ENCODE assay signal across 8 cellular contexts in the genomic region with DNA sequence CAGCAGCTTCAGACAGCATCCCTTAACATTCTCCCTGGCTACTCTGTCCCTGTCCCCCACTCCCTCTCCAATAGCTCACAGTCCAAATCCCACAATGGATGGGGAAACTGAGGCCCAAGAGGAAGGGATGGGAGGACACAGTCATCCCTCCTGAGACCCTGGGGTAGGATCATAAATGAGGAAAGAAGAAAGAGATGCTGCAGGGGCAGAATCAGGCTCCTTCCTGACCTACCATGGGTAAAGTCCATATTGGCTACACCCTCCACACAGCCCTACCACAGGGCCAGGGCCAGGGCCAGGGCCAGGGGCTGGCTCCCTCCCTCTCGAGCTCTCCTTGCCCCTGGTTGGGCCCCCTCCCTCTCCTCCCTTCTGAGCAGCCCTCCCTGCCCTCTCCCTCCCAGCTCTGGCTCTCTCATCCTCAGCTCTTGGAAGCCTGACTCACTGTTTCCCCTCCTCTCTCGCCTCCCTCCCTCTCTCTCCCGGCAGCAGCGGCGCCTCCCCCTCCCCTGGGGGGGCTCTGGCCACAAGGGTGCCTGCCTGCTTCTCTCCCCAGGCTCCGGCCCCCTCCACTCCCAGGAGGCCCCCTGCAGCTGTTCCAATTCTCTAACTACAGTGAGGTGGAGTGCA. TPM values are rescaled to one million over a fixed set of nuclear protein-coding genes. Genes with fewer than 3 reads are reported as not detected.
DNase-seq lines count a peak whose midpoint lies in the region; ATAC-seq and TF ChIP-seq lines count a peak whose summit lies in the region.

No MANE protein-coding gene starts in this region.

- peaks cover 5% of the 10 kb centered on the region for H3K27me3 Mint-ChIP-seq in activated CD4-positive, alpha-beta T cell treated with anti-CD3 and anti-CD28 coated beads, Interleukin-2, amount 10 ng/mL, durations not matched to agents 7 days and 5 days
- no peaks in the 10 kb centered on the region for H3K27me3 Mint-ChIP-seq in nephron (ENCODE audit: low read depth)

- 7 to 15% methylated on average over 5 to 6 of the region's 6 CpGs for WGBS in transverse colon (ENCODE audit: low coverage in 1 of 2), 2 donors

- ATAC-seq in HG02852 (IDR thresholded peaks at IDR 0.05; ENCODE audit: unreplicated experiment): no peak

- no peaks in the 10 kb centered on the region for H3K9me3 ChIP-seq in transverse colon

- H3K27me3 ChIP-seq in transverse colon: no peaks in the 10 kb centered on the region

- H3K4me1 Mint-ChIP-seq in activated CD4-positive, alpha-beta T cell treated with anti-CD3 and anti-CD28 coated beads, Interleukin-2, amount 10 ng/mL, durations not matched to agents 7 days and 5 days: peaks cover 33% of the 10 kb centered on the region
- H3K4me1 Mint-ChIP-seq in nephron: peaks cover 33% of the 10 kb centered on the region

- H3K27ac Mint-ChIP-seq in activated CD4-positive, alpha-beta T cell treated with anti-CD3 and anti-CD28 coated beads, Interleukin-2, amount 10 ng/mL, durations not matched to agents 7 days and 5 days: no peak overlapping the region
- H3K27ac Mint-ChIP-seq in nephron: no peak overlapping the region

- no peak for TF ChIP-seq POLR2A in transverse colon (IDR thresholded peaks at IDR 0.05)

- H3K36me3 Mint-ChIP-seq in activated CD4-positive, alpha-beta T cell treated with anti-CD3 and anti-CD28 coated beads, Interleukin-2, amount 10 ng/mL, durations not matched to agents 7 days and 5 days (ENCODE audit: low read depth): no peaks in the 10 kb centered on the region
- H3K36me3 Mint-ChIP-seq in nephron (ENCODE audit: low read depth): no peaks in the 10 kb centered on the region

- H3K4me1 ChIP-seq in transverse colon: peaks cover 39 to 77% (median 59%) of the 10 kb centered on the region in 4 donors

- POLR2A ChIA-PET in activated CD4-positive, alpha-beta T cell treated with anti-CD3 and anti-CD28 coated beads, Interleukin-2, amount 10 ng/mL, durations not matched to agents 7 days and 5 days (lab: Charles Lee): no interaction called here

- intact Hi-C loops in transverse colon (cut with DNase I; ENCODE audit: low total_unique reads): no loop called here

- CTCF ChIA-PET in activated CD4-positive, alpha-beta T cell treated with anti-CD3 and anti-CD28 coated beads, Interleukin-2, amount 10 ng/mL, durations not matched to agents 7 days and 5 days (lab: Charles Lee): interaction anchor here (0.6 to 1.6 kb wide), 7 partner anchors 9 to 266 kb away, joined by 3 to 4 read pairs (median 3); no protein-coding TSS in a partner anchor

- no peak overlapping the region for H3K4me3 Mint-ChIP-seq in activated CD4-positive, alpha-beta T cell treated with anti-CD3 and anti-CD28 coated beads, Interleukin-2, amount 10 ng/mL, durations not matched to agents 7 days and 5 days
- peak overlapping the region; percentile 76 to 96 (median 81) for H3K4me3 Mint-ChIP-seq in nephron

- in situ Hi-C loops in transverse colon (cut with MboI; ENCODE audit: low pct_ligation_motif_present in 1 of 4, low pct_unique_long_range_greater_than_20kb in 1 of 4, low sequenced_read_pairs in 3 of 4): no loop called here

- TF ChIP-seq CTCF in epithelial cell of esophagus (IDR thresholded peaks at IDR 0.05; ENCODE audit: insufficient read depth, low read depth, low read length, missing control alignments) (no peak), nephron (IDR thresholded peaks at IDR 0.05; ENCODE audit: unreplicated experiment in 3 of 3) (no peak), transverse colon (IDR thresholded peaks at IDR 0.05) (no peak)

- no peak for TF ChIP-seq EP300 in transverse colon (IDR thresholded peaks at IDR 0.05; ENCODE audit: low read depth)

- peak overlapping the region; percentile 87 to 97 (median 96) for H3K27ac ChIP-seq in transverse colon

- peak; percentile 38 for DNase-seq in activated CD4-positive, alpha-beta T cell treated with anti-CD3 and anti-CD28 coated beads for 1 hour
- no peak for DNase-seq in activated CD4-positive, alpha-beta T cell treated with anti-CD3 and anti-CD28 coated beads, Interleukin-2, amount 10 ng/mL, durations not matched to agents 7 days and 5 days
- peak; percentile 62 to 65 for DNase-seq in activated CD4-positive, alpha-beta T cell treated with anti-CD3 and anti-CD28 coated beads for 4 hours
- peak; percentile 47 for DNase-seq in epithelial cell of esophagus (ENCODE audit: low read depth)
- DNase-seq in transverse colon: peak; percentile 48
- DNase-seq in DMS153 treated with DMSO at 0.1 percent for 48 hours (lab: John Stamatoyannopoulos, UW; ENCODE audit: unreplicated experiment): no peak

- H3K4me3 ChIP-seq in epithelial cell of esophagus (ENCODE audit: low read length) (peak overlapping the region; percentile 24), transverse colon (no peak overlapping the region)

- H3K36me3 ChIP-seq in transverse colon: no peaks in the 10 kb centered on the region

- H3K9me3 Mint-ChIP-seq in activated CD4-positive, alpha-beta T cell treated with anti-CD3 and anti-CD28 coated beads, Interleukin-2, amount 10 ng/mL, durations not matched to agents 7 days and 5 days: no peaks in the 10 kb centered on the region
- no peaks in the 10 kb centered on the region for H3K9me3 Mint-ChIP-seq in nephron

RNA-seq across cellular contexts. Expression of a gene that starts 4.9 kb away (rescaled TPM):
- total RNA-seq in activated CD4-positive, alpha-beta T cell treated with anti-CD3 and anti-CD28 coated beads, Interleukin-2, amount 10 ng/mL, durations not matched to agents 7 days and 5 days: 10 to 100 TPM; 15.3 to 19.3 TPM
- 10 to 100 TPM; 11.7 to 34.4 (median 21.3) TPM for total RNA-seq in transverse colon

RNA-seq across cellular contexts. Expression of a gene that starts 36.0 kb away (rescaled TPM):
- total RNA-seq in activated CD4-positive, alpha-beta T cell treated with anti-CD3 and anti-CD28 coated beads, Interleukin-2, amount 10 ng/mL, durations not matched to agents 7 days and 5 days: not detected
- 1 to 10 TPM; 2.2 to 8.8 (median 5.8) TPM for total RNA-seq in transverse colon

Comparison
In these comparisons a context has a peak if more than half of its experiments do, and no peak if none do; other contexts are left out.
1. DNase-seq: peak in activated CD4-positive, alpha-beta T cell treated with anti-CD3 and anti-CD28 coated beads for 1 hour (single experiment), activated CD4-positive, alpha-beta T cell treated with anti-CD3 and anti-CD28 coated beads for 4 hours (2 of 2), epithelial cell of esophagus (single experiment) and transverse colon (single experiment); none in activated CD4-positive, alpha-beta T cell treated with anti-CD3 and anti-CD28 coated beads, Interleukin-2, amount 10 ng/mL, durations not matched to agents 7 days and 5 days (single experiment) and DMS153 treated with DMSO at 0.1 percent for 48 hours (single experiment).